Comparison of ENCODE assay signal across 1 cellular context in the genomic region with DNA sequence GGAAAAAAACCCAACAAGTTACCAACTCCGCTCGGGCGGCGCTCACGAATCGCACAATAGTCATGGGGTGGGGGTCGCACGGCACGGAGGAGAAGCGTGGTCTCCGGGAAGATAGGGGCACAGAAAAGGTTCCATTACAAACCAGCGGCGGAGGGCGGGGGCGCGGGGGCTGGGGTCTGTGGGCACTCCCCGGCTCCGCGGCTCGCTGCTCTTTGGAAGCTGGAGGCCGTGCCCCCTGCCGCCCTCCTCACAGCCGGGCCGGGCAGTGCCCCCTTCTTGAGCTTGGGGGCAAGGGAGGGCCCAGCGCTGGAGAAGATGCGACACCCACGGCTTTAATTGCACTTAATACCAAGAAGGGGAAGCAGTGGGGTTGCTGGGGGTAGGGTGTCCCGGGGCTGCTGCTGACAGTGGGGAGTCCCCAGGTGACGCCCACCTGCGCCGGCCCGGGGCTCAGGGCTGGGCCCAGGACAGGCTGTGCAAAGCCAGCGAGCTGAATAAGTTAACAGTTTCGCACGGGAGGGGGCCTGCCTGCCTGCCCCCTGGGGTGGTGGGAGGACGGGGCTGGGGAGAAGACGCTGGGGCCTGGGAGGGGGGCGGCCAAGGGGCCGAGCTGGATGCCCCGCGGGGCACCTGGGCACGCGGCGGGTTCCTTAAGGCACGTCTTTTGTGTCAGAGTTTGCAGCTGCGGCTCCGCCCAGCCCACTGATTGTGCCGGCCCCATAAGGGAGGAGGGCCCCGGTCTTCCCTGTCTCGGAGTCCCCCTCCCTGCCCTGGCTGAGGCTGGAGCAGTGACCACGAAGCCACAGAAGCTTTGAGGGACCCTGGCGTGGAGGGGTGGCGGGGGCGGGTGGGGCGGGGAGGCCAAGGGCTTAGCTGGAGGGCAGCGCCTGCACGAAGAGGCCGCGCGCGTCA.
A peak's percentile ranks its signal among the peaks of the same experiment; 100 is the strongest.
TF ChIP-seq lines count a peak whose summit lies in the region.

No MANE protein-coding gene starts in this region.

TF ChIP-seq in GM12878, 131 proteins besides CTCF, POLR2A, EP300 and RAD21:
- TF ChIP-seq, protein P1, sequence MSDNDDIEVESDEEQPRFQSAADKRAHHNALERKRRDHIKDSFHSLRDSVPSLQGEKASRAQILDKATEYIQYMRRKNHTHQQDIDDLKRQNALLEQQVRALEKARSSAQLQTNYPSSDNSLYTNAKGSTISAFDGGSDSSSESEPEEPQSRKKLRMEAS (IDR thresholded peaks at IDR 0.05; ENCODE audit: low read depth, low read length) = no peak
- 0 out of 2 replicates have a peak, but pooled peaks have one; percentile 27 for TF ChIP-seq POLR2AphosphoS5 (IDR thresholded peaks at IDR 0.05; ENCODE audit: low read length)
- no peak for TF ChIP-seq PML (IDR thresholded peaks at IDR 0.05; ENCODE audit: low read length)
- no peak for TF ChIP-seq HDAC6 (IDR thresholded peaks at IDR 0.05; ENCODE audit: unreplicated experiment)
- no peak for TF ChIP-seq SMAD1 (IDR thresholded peaks at IDR 0.05; ENCODE audit: low read depth, partially characterized antibody)
TF ChIP-seq in GM12878: peak in this region for 1.
